23 cellular contexts compared by ENCODE assay signal in genomic region chr6:125195526-125195925, GRCh38. TPM values are rescaled to one million over a fixed set of nuclear protein-coding genes. Genes with fewer than 3 reads are reported as not detected.
"Had no signal": no experiment of that assay in that cellular context is flagged by ENCODE, and none has a peak within 500 bp of the region (broad histone marks: within the 10 kb centered on the region; RNA-seq: fewer than 3 reads in every experiment).

No MANE protein-coding gene starts in this region.

- H3K36me3 ChIP-seq: cardiac muscle cell, right lobe of liver, upper lobe of right lung had no signal

- H3K9me3 Mint-ChIP-seq: activated CD4-positive, alpha-beta T cell treated with anti-CD3 and anti-CD28 coated beads, Interleukin-2, amount 10 ng/mL, durations not matched to agents 7 days and 5 days; activated CD8-positive, alpha-beta T cell treated with anti-CD3 and anti-CD28 coated beads for 36 hours; activated naive CD4-positive, alpha-beta T cell treated with anti-CD3 and anti-CD28 coated beads, Interleukin-2, amount 10 ng/mL, durations not matched to agents 7 days and 5 days; natural killer cell treated with Interleukin-12 subunit alpha and Interleukin-12 subunit beta and Interleukin-15 and Interleukin-18, amount 100 ng/mL, for 72 hours; stimulated activated effector memory CD8-positive, alpha-beta T cell treated with anti-CD3 and anti-CD28 coated beads, Interleukin-12 subunit alpha, Interleukin-12 subunit beta, amount 100 ng/mL, for 72 hours; stimulated activated naive CD8-positive, alpha-beta T cell treated with anti-CD3 and anti-CD28 coated beads, Interleukin-15, amount 100 ng/mL, for 72 hours had no signal

- H3K9me3 ChIP-seq: body of pancreas, right lobe of liver, upper lobe of right lung had no signal

- ATAC-seq: activated CD8-positive, alpha-beta memory T cell treated with anti-CD3 and anti-CD28 coated beads, Interleukin-2, amount 10 ng/mL, durations not matched to agents 7 days and 5 days; activated CD8-positive, alpha-beta T cell treated with anti-CD3 and anti-CD28 coated beads for 36 hours; body of pancreas; left lobe of liver; natural killer cell treated with Interleukin-12 subunit alpha and Interleukin-12 subunit beta and Interleukin-15 and Interleukin-18, amount 100 ng/mL, for 72 hours; right lobe of liver; stimulated activated effector memory CD8-positive, alpha-beta T cell treated with anti-CD3 and anti-CD28 coated beads, Interleukin-12 subunit alpha, Interleukin-12 subunit beta, amount 100 ng/mL, for 72 hours; stimulated activated naive CD8-positive, alpha-beta T cell treated with anti-CD3 and anti-CD28 coated beads, Interleukin-15, amount 100 ng/mL, for 72 hours had no signal

- H3K4me1 Mint-ChIP-seq: stimulated activated effector memory CD8-positive, alpha-beta T cell treated with anti-CD3 and anti-CD28 coated beads, Interleukin-12 subunit alpha, Interleukin-12 subunit beta, amount 100 ng/mL, for 72 hours; stimulated activated naive CD8-positive, alpha-beta T cell treated with anti-CD3 and anti-CD28 coated beads, Interleukin-15, amount 100 ng/mL, for 72 hours had no signal

- H3K4me3 ChIP-seq: body of pancreas, cardiac muscle cell, lung, right lobe of liver, upper lobe of right lung had no signal

- H3K27me3 Mint-ChIP-seq: activated CD8-positive, alpha-beta T cell treated with anti-CD3 and anti-CD28 coated beads for 36 hours; natural killer cell treated with Interleukin-12 subunit alpha and Interleukin-12 subunit beta and Interleukin-15 and Interleukin-18, amount 100 ng/mL, for 72 hours had no signal

- H3K27ac ChIP-seq: cardiac muscle cell, epithelial cell of prostate, right lobe of liver, upper lobe of right lung, VCaP had no signal

- H3K27ac Mint-ChIP-seq: activated CD4-positive, alpha-beta T cell treated with anti-CD3 and anti-CD28 coated beads, Interleukin-2, amount 10 ng/mL, durations not matched to agents 7 days and 5 days; activated CD8-positive, alpha-beta memory T cell treated with anti-CD3 and anti-CD28 coated beads, Interleukin-2, amount 10 ng/mL, durations not matched to agents 7 days and 5 days; activated CD8-positive, alpha-beta T cell treated with anti-CD3 and anti-CD28 coated beads for 36 hours; activated naive CD4-positive, alpha-beta T cell treated with anti-CD3 and anti-CD28 coated beads, Interleukin-2, amount 10 ng/mL, durations not matched to agents 7 days and 5 days; natural killer cell treated with Interleukin-12 subunit alpha and Interleukin-12 subunit beta and Interleukin-15 and Interleukin-18, amount 100 ng/mL, for 72 hours; stimulated activated effector memory CD8-positive, alpha-beta T cell treated with anti-CD3 and anti-CD28 coated beads, Interleukin-12 subunit alpha, Interleukin-12 subunit beta, amount 100 ng/mL, for 72 hours; stimulated activated naive CD8-positive, alpha-beta T cell treated with anti-CD3 and anti-CD28 coated beads, Interleukin-15, amount 100 ng/mL, for 72 hours had no signal

- H3K36me3 Mint-ChIP-seq: activated CD8-positive, alpha-beta memory T cell treated with anti-CD3 and anti-CD28 coated beads, Interleukin-2, amount 10 ng/mL, durations not matched to agents 7 days and 5 days; activated naive CD4-positive, alpha-beta T cell treated with anti-CD3 and anti-CD28 coated beads, Interleukin-2, amount 10 ng/mL, durations not matched to agents 7 days and 5 days; natural killer cell treated with Interleukin-12 subunit alpha and Interleukin-12 subunit beta and Interleukin-15 and Interleukin-18, amount 100 ng/mL, for 72 hours; stimulated activated effector memory CD8-positive, alpha-beta T cell treated with anti-CD3 and anti-CD28 coated beads, Interleukin-12 subunit alpha, Interleukin-12 subunit beta, amount 100 ng/mL, for 72 hours had no signal

- H3K27me3 ChIP-seq: body of pancreas, cardiac muscle cell, right lobe of liver, upper lobe of right lung had no signal

- DNase-seq: activated CD4-positive, alpha-beta T cell treated with anti-CD3 and anti-CD28 coated beads, Interleukin-2, amount 10 ng/mL, durations not matched to agents 7 days and 5 days; activated CD4-positive, CD25-positive, alpha-beta regulatory T cell treated with anti-CD3 and anti-CD28 coated beads, Interleukin-2, amount 50 U/mL, for 72 hours; activated CD8-positive, alpha-beta memory T cell treated with anti-CD3 and anti-CD28 coated beads, Interleukin-2, amount 10 ng/mL, durations not matched to agents 7 days and 5 days; activated CD8-positive, alpha-beta T cell treated with anti-CD3 and anti-CD28 coated beads for 36 hours; activated effector memory CD4-positive, alpha-beta T cell treated with anti-CD3 and anti-CD28 coated beads, Interleukin-2, amount 50 U/mL, for 16 hours; activated naive CD4-positive, alpha-beta T cell treated with anti-CD3 and anti-CD28 coated beads, Interleukin-2, amount 10 ng/mL, durations not matched to agents 7 days and 5 days; activated T-cell treated with anti-CD3 and anti-CD28 coated beads for 4 hours; body of pancreas; foreskin fibroblast; kidney; right lobe of liver; small intestine; stimulated activated CD4-positive, alpha-beta T cell treated with anti-CD3 and anti-CD28 coated beads, Interleukin-2, amount 100 ng/mL, for 24 hours; stimulated activated naive CD8-positive, alpha-beta T cell treated with anti-CD3 and anti-CD28 coated beads, Interleukin-15, amount 100 ng/mL, for 72 hours; upper lobe of right lung had no signal

- H3K4me3 Mint-ChIP-seq: activated CD4-positive, alpha-beta T cell treated with anti-CD3 and anti-CD28 coated beads, Interleukin-2, amount 10 ng/mL, durations not matched to agents 7 days and 5 days; activated CD8-positive, alpha-beta memory T cell treated with anti-CD3 and anti-CD28 coated beads, Interleukin-2, amount 10 ng/mL, durations not matched to agents 7 days and 5 days; activated CD8-positive, alpha-beta T cell treated with anti-CD3 and anti-CD28 coated beads for 36 hours; activated naive CD4-positive, alpha-beta T cell treated with anti-CD3 and anti-CD28 coated beads, Interleukin-2, amount 10 ng/mL, durations not matched to agents 7 days and 5 days; natural killer cell treated with Interleukin-12 subunit alpha and Interleukin-12 subunit beta and Interleukin-15 and Interleukin-18, amount 100 ng/mL, for 72 hours; stimulated activated effector memory CD8-positive, alpha-beta T cell treated with anti-CD3 and anti-CD28 coated beads, Interleukin-12 subunit alpha, Interleukin-12 subunit beta, amount 100 ng/mL, for 72 hours; stimulated activated naive CD8-positive, alpha-beta T cell treated with anti-CD3 and anti-CD28 coated beads, Interleukin-15, amount 100 ng/mL, for 72 hours had no signal

RNA-seq across cellular contexts. Expression of gene TPD52L1, which starts 42.0 kb away (rescaled TPM):
- total RNA-seq: activated CD4-positive, alpha-beta T cell treated with anti-CD3 and anti-CD28 coated beads, Interleukin-2, amount 10 ng/mL, durations not matched to agents 7 days and 5 days; activated CD8-positive, alpha-beta memory T cell treated with anti-CD3 and anti-CD28 coated beads, Interleukin-2, amount 10 ng/mL, durations not matched to agents 7 days and 5 days; natural killer cell treated with Interleukin-12 subunit alpha and Interleukin-12 subunit beta and Interleukin-15 and Interleukin-18, amount 100 ng/mL, for 72 hours; T-helper 2 cell treated with Interferon-gamma antibody and Interleukin-4, amounts not matched to agents 100 ng/mL and 5 ng/mL, for 36 hours had no signal
